11 cellular contexts compared by ENCODE assay signal in the genomic region with DNA sequence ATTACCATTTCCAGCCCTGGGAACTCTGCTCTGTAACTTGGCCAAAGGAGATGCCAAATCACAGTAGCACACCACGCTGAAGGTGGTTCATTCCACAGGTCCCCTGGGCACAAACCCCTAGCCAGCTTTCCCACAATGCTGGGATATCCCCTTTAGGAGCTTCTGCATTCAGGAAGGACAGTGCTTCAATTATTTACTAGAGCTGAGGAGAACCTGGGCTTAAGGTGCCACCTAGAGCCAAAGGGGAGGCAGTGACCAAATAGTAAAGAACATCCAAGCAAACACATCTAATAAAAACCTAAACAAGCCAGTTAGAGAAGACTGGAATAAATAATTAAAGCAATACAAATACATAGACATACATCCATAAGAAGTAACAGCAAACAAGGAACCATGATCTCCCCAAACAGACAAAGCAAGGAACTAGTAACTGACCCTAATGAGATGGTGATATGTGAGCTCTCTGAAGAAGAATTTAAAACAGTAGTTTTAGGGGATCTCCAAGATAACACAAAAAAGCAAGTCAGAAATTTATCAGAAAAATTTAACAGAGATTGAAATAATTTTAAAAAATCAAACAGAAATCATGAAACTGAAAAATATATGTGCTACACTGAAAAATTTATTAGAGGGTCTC. TPM values are rescaled to one million over a fixed set of nuclear protein-coding genes. Genes with fewer than 3 reads are reported as not detected.
DNase-seq lines count a peak whose midpoint lies in the region; ATAC-seq and TF ChIP-seq lines count a peak whose summit lies in the region.
"Had no signal": no experiment of that assay in that cellular context is flagged by ENCODE, and none has a peak within 500 bp of the region (broad histone marks: within the 10 kb centered on the region; RNA-seq: fewer than 3 reads in every experiment).

No MANE protein-coding gene starts in this region.

- H3K4me1 Mint-ChIP-seq in natural killer cell treated with Interleukin-12 subunit alpha and Interleukin-12 subunit beta and Interleukin-15 and Interleukin-18, amount 100 ng/mL, for 72 hours (ENCODE audit: low read depth in 2 of 2), result no peaks in the 10 kb centered on the region
- H3K4me1 Mint-ChIP-seq: activated naive CD8-positive, alpha-beta T cell treated with anti-CD3 and anti-CD28 coated beads, Interleukin-2, amount 10 ng/mL, durations not matched to agents 7 days and 5 days had no signal

- H3K36me3 ChIP-seq in H7 (replicated peaks; ENCODE audit: control insufficient read depth, insufficient read depth, low read length) (no peaks in the 10 kb centered on the region), kidney epithelial cell (ENCODE audit: control insufficient read depth, insufficient read depth, low read length) (no peaks in the 10 kb centered on the region)
- H3K36me3 ChIP-seq: esophagus muscularis mucosa, left ventricle myocardium inferior had no signal

- ATAC-seq in natural killer cell treated with Interleukin-12 subunit alpha and Interleukin-12 subunit beta and Interleukin-15 and Interleukin-18, amount 100 ng/mL, for 72 hours, result no peak

- TF ChIP-seq CTCF in GM12864 (IDR thresholded peaks at IDR 0.05; ENCODE audit: low read depth, low read length, missing control alignments) (peak; percentile 45), kidney epithelial cell (IDR thresholded peaks at IDR 0.05; ENCODE audit: insufficient read depth, low read length, poor library complexity, severe bottlenecking) (peak; percentile 55)

- DNase-seq in GM12864 (ENCODE audit: low read depth) (no peak), H7 (peak; percentile 42), SK-N-DZ (ENCODE audit: low spot score) (peak; percentile 62), kidney epithelial cell (ENCODE audit: low read depth) (no peak), T-helper 1 cell (no peak), NCI-H1105 (lab: John Stamatoyannopoulos, UW) (no peak)
- DNase-seq in natural killer cell treated with Interleukin-12 subunit alpha and Interleukin-12 subunit beta and Interleukin-15 and Interleukin-18, amount 100 ng/mL, for 72 hours (ENCODE audit: low spot score), result no peak
- DNase-seq: activated naive CD8-positive, alpha-beta T cell treated with anti-CD3 and anti-CD28 coated beads, Interleukin-2, amount 10 ng/mL, durations not matched to agents 7 days and 5 days; GM23248; left ventricle myocardium inferior had no signal

- H3K27me3 Mint-ChIP-seq in natural killer cell treated with Interleukin-12 subunit alpha and Interleukin-12 subunit beta and Interleukin-15 and Interleukin-18, amount 100 ng/mL, for 72 hours, result peaks cover 10 to 13% of the 10 kb centered on the region in 2 donors

- H3K9me3 Mint-ChIP-seq in natural killer cell treated with Interleukin-12 subunit alpha and Interleukin-12 subunit beta and Interleukin-15 and Interleukin-18, amount 100 ng/mL, for 72 hours, result no peaks in the 10 kb centered on the region

- H3K4me3 Mint-ChIP-seq in natural killer cell treated with Interleukin-12 subunit alpha and Interleukin-12 subunit beta and Interleukin-15 and Interleukin-18, amount 100 ng/mL, for 72 hours, result no peak overlapping the region
- H3K4me3 Mint-ChIP-seq: activated naive CD8-positive, alpha-beta T cell treated with anti-CD3 and anti-CD28 coated beads, Interleukin-2, amount 10 ng/mL, durations not matched to agents 7 days and 5 days had no signal

- no peak overlapping the region for H3K27ac Mint-ChIP-seq in natural killer cell treated with Interleukin-12 subunit alpha and Interleukin-12 subunit beta and Interleukin-15 and Interleukin-18, amount 100 ng/mL, for 72 hours
- H3K27ac Mint-ChIP-seq: activated naive CD8-positive, alpha-beta T cell treated with anti-CD3 and anti-CD28 coated beads, Interleukin-2, amount 10 ng/mL, durations not matched to agents 7 days and 5 days had no signal

- no peaks in the 10 kb centered on the region for H3K36me3 Mint-ChIP-seq in natural killer cell treated with Interleukin-12 subunit alpha and Interleukin-12 subunit beta and Interleukin-15 and Interleukin-18, amount 100 ng/mL, for 72 hours
- H3K36me3 Mint-ChIP-seq: activated naive CD8-positive, alpha-beta T cell treated with anti-CD3 and anti-CD28 coated beads, Interleukin-2, amount 10 ng/mL, durations not matched to agents 7 days and 5 days had no signal

- H3K4me3 ChIP-seq in GM12864 (ENCODE audit: low read depth, low read length) (no peak overlapping the region), H7 (ENCODE audit: insufficient read depth, low read depth, low read length) (no peak overlapping the region), kidney epithelial cell (ENCODE audit: low read depth, low read length) (no peak overlapping the region)
- H3K4me3 ChIP-seq: esophagus muscularis mucosa, GM23248, left ventricle myocardium inferior had no signal

- H3K27me3 ChIP-seq in H7 (ENCODE audit: control insufficient read depth, insufficient read depth, low read length), result no peaks in the 10 kb centered on the region
- no peaks in the 10 kb centered on the region for H3K27me3 ChIP-seq in kidney epithelial cell (ENCODE audit: control insufficient read depth, insufficient read depth, low read length)
- H3K27me3 ChIP-seq: esophagus muscularis mucosa had no signal

RNA-seq across cellular contexts. Expression of a gene that starts 14.6 kb away (rescaled TPM):
- total RNA-seq in H7 (2014; rRNA removed; shearing (Covaris generic)), result 0.03 and 0.33 TPM in 2 replicates
- not detected in 2 replicates for polyA plus RNA-seq in SK-N-DZ (2014; cell fraction: cytosol; rRNA removed)
- polyA plus RNA-seq in SK-N-DZ (2014; cell fraction: nucleus; rRNA removed), result not detected in 2 replicates
- total RNA-seq in kidney epithelial cell, result not detected in 2 replicates
- not detected for total RNA-seq in natural killer cell treated with Interleukin-12 subunit alpha and Interleukin-12 subunit beta and Interleukin-15 and Interleukin-18, amount 100 ng/mL, for 72 hours
- total RNA-seq: activated naive CD8-positive, alpha-beta T cell treated with anti-CD3 and anti-CD28 coated beads, Interleukin-2, amount 10 ng/mL, durations not matched to agents 7 days and 5 days; GM23248; left ventricle myocardium inferior had no signal
- polyA plus RNA-seq: GM23248 had no signal

Comparison
In these comparisons a context has a peak if more than half of its experiments do, and no peak if none do; other contexts are left out.
1. DNase-seq: peak in H7 (single experiment) and SK-N-DZ (single experiment); none in GM12864 (single experiment), kidney epithelial cell (single experiment), T-helper 1 cell (0 of 5), NCI-H1105 (single experiment) and natural killer cell treated with Interleukin-12 subunit alpha and Interleukin-12 subunit beta and Interleukin-15 and Interleukin-18, amount 100 ng/mL, for 72 hours (single experiment).